In genomic region chr7:102261451-102261850, GRCh38 we compare ENCODE assay signal across 13 cellular contexts. TPM values are rescaled to one million over a fixed set of nuclear protein-coding genes. Genes with fewer than 3 reads are reported as not detected.
DNase-seq lines count a peak whose midpoint lies in the region; ATAC-seq and TF ChIP-seq lines count a peak whose summit lies in the region.
"Had no signal": no experiment of that assay in that cellular context is flagged by ENCODE, and none has a peak within 500 bp of the region (broad histone marks: within the 10 kb centered on the region; RNA-seq: fewer than 3 reads in every experiment).

No MANE protein-coding gene starts in this region.

- H3K4me1 Mint-ChIP-seq in nephron progenitor cell (peaks cover 42% of the 10 kb centered on the region), endodermal cell (peaks cover 9% of the 10 kb centered on the region)
- H3K4me1 Mint-ChIP-seq: CD8-positive, alpha-beta memory T cell had no signal

- ATAC-seq in GM21515 (IDR thresholded peaks at IDR 0.05; ENCODE audit: unreplicated experiment) = no peak
- ATAC-seq: HCT116 had no signal

- H3K27ac Mint-ChIP-seq in nephron progenitor cell = peak overlapping the region; percentile 66
- no peak overlapping the region for H3K27ac Mint-ChIP-seq in endodermal cell
- H3K27ac Mint-ChIP-seq: CD8-positive, alpha-beta memory T cell had no signal

- H3K27ac ChIP-seq in SJCRH30 = no peak overlapping the region
- no peak overlapping the region for H3K27ac ChIP-seq in endodermal cell (ENCODE audit: low read depth, low read length)
- no peak overlapping the region for H3K27ac ChIP-seq in prostate gland
- H3K27ac ChIP-seq: BLaER1, GM23248 had no signal

- H3K36me3 Mint-ChIP-seq in nephron progenitor cell (ENCODE audit: low read depth) (peaks cover 26% of the 10 kb centered on the region), endodermal cell (ENCODE audit: low read depth) (no peaks in the 10 kb centered on the region)
- H3K36me3 Mint-ChIP-seq: CD8-positive, alpha-beta memory T cell had no signal

- TF ChIP-seq CTCF in nephron progenitor cell (IDR thresholded peaks at IDR 0.05) (no peak), endodermal cell (conservative IDR thresholded peaks at IDR 0.05) (no peak), prostate gland (IDR thresholded peaks at IDR 0.05) (no peak)

- H3K4me1 ChIP-seq in SJCRH30 = peaks cover 4% of the 10 kb centered on the region; the same call in 1 of the 2 replicates
- H3K4me1 ChIP-seq in endodermal cell (ENCODE audit: control insufficient read depth, insufficient read depth, low read length) = no peaks in the 10 kb centered on the region
- H3K4me1 ChIP-seq in prostate gland (replicated peaks) = no peaks in the 10 kb centered on the region

- intact Hi-C loops in prostate gland (cut with DNase I) = no loop called here

- DNase-seq in SJCRH30 (peak; percentile 49 to 66), globus pallidus (ENCODE audit: low spot score) (peak; percentile 48), nephron progenitor cell (no peak), superior temporal gyrus (ENCODE audit: extremely low spot score) (peak; percentile 33), endodermal cell (no peak), prostate gland (ENCODE audit: low spot score) (no peak)
- DNase-seq: Calu3, DMS 273 treated with DMSO at 0.1 percent for 48 hours had no signal

- H3K9ac ChIP-seq in endodermal cell (ENCODE audit: extremely low read depth, low read length, poor library complexity, severe bottlenecking) = no peak overlapping the region
- H3K9ac ChIP-seq: BLaER1, GM23248 had no signal

- H3K27me3 Mint-ChIP-seq in nephron progenitor cell (ENCODE audit: low read depth, poor library complexity) (peaks cover 9% of the 10 kb centered on the region), endodermal cell (ENCODE audit: insufficient read depth) (no peaks in the 10 kb centered on the region)
- H3K27me3 Mint-ChIP-seq: CD8-positive, alpha-beta memory T cell had no signal

- H3K9me3 Mint-ChIP-seq in nephron progenitor cell (no peaks in the 10 kb centered on the region), endodermal cell (no peaks in the 10 kb centered on the region)
- H3K9me3 Mint-ChIP-seq: CD8-positive, alpha-beta memory T cell had no signal

- no peak overlapping the region for H3K4me3 Mint-ChIP-seq in nephron progenitor cell
- H3K4me3 Mint-ChIP-seq in endodermal cell = no peak overlapping the region
- H3K4me3 Mint-ChIP-seq: CD8-positive, alpha-beta memory T cell had no signal

- no peaks in the 10 kb centered on the region for H3K9me3 ChIP-seq in SJCRH30 (replicated peaks)
- H3K9me3 ChIP-seq in endodermal cell (ENCODE audit: control insufficient read depth, low read length) = no peaks in the 10 kb centered on the region
- no peaks in the 10 kb centered on the region for H3K9me3 ChIP-seq in prostate gland
- H3K9me3 ChIP-seq: BLaER1 had no signal

- no peak for TF ChIP-seq POLR2A in prostate gland (IDR thresholded peaks at IDR 0.05)

- H3K4me3 ChIP-seq in SJCRH30 (no peak overlapping the region), endodermal cell (ENCODE audit: low read length) (no peak overlapping the region), prostate gland (no peak overlapping the region)
- H3K4me3 ChIP-seq: BLaER1, GM23248 had no signal

- no peaks in the 10 kb centered on the region for H3K27me3 ChIP-seq in SJCRH30
- no peaks in the 10 kb centered on the region for H3K27me3 ChIP-seq in endodermal cell (ENCODE audit: control insufficient read depth, insufficient read depth, low read length, poor library complexity, severe bottlenecking)
- no peaks in the 10 kb centered on the region for H3K27me3 ChIP-seq in prostate gland (replicated peaks; ENCODE audit: insufficient read depth)
- H3K27me3 ChIP-seq: BLaER1 had no signal

- WGBS in endodermal cell (ENCODE audit: insufficient coverage in 1 of 2, insufficient read length in 1 of 2), 2 experiments = 93 to 95% methylated on average over 8 to 9 of the region's 9 CpGs
- WGBS in prostate gland = 85% methylated on average over 9 of the region's 9 CpGs

- H3K36me3 ChIP-seq in SJCRH30 (no peaks in the 10 kb centered on the region), endodermal cell (ENCODE audit: control insufficient read depth, insufficient read depth, low read length) (no peaks in the 10 kb centered on the region), prostate gland (no peaks in the 10 kb centered on the region)

RNA-seq across cellular contexts. Expression of gene SH2B2, which starts 25.2 kb away (rescaled TPM):
- total RNA-seq in SJCRH30 (2014; rRNA removed; shearing (Covaris generic)) = 12.3 and 13.4 TPM in 2 replicates
- total RNA-seq in endodermal cell (1 to 10 TPM; 8.0 to 8.7 TPM), prostate gland (10 to 100 TPM in 1 of 2 donors, 1 to 10 TPM in 1; 7.7 to 22.3 TPM)
- polyA plus RNA-seq in endodermal cell (2013, experiment 1 of 2) = 8.4 TPM
- 8.7 TPM for polyA plus RNA-seq in endodermal cell (2013, experiment 2 of 2)

Comparison
In these comparisons a context has a peak if more than half of its experiments do, and no peak if none do; other contexts are left out.
1. DNase-seq: peak in SJCRH30 (2 of 2), globus pallidus (single experiment) and superior temporal gyrus (single experiment); none in nephron progenitor cell (single experiment), endodermal cell (single experiment) and prostate gland (single experiment).